10 cellular contexts compared by ENCODE assay signal in the genomic region with DNA sequence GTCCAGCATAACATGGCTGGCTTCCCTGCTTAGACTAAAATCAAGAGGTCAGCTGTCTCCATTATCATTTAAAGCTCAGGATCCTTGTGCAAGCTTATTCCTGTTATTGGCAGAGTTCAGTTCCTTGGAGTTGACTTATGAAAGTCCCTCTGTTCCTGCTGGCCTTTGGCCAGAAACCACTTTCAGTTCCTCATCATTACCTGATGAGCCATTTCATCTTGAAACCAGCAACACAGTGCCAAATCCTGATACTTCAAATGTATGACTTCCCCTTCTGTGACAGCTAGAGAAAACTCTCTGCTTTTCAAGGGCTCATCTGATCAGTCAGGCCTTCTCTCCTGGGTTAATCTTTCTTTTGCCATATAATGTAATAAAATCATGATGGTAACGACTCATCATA.
DNase-seq lines count a peak whose midpoint lies in the region; ATAC-seq and FAIRE-seq lines count a peak whose summit lies in the region.
"Had no signal": no experiment of that assay in that cellular context is flagged by ENCODE, and none has a peak within 500 bp of the region (broad histone marks: within the 10 kb centered on the region; RNA-seq: fewer than 3 reads in every experiment).

No MANE protein-coding gene starts in this region.

- DNase-seq in NCI-H1105 treated with DMSO at 0.1 percent for 48 hours (lab: John Stamatoyannopoulos, UW) (peak; percentile 6), NCI-H1105 (lab: John Stamatoyannopoulos, UW) (no peak), NCI-H69 (lab: John Stamatoyannopoulos, UW) (peak; percentile 22), superior temporal gyrus (ENCODE audit: extremely low spot score) (peak; percentile 32), urothelium cell line (ENCODE audit: low spot score) (no peak), cerebellar cortex (ENCODE audit: low spot score) (no peak)
- no peak for DNase-seq in activated CD4-positive, alpha-beta T cell treated with anti-CD3 and anti-CD28 coated beads, Interleukin-2, amount 50 U/mL, for 1 hour

- ATAC-seq in HG02970 (IDR thresholded peaks at IDR 0.05; ENCODE audit: low FRiP score, unreplicated experiment) = peak; percentile 81

- no peak for FAIRE-seq in urothelium cell line (lab: Jason Lieb, UNC)
- FAIRE-seq: A204.1, GM19239 had no signal

Comparison
In these comparisons a context has a peak if more than half of its experiments do, and no peak if none do; other contexts are left out.
1. DNase-seq: peak in NCI-H1105 treated with DMSO at 0.1 percent for 48 hours (single experiment), NCI-H69 (single experiment) and superior temporal gyrus (single experiment); none in NCI-H1105 (single experiment), urothelium cell line (single experiment), cerebellar cortex (single experiment) and activated CD4-positive, alpha-beta T cell treated with anti-CD3 and anti-CD28 coated beads, Interleukin-2, amount 50 U/mL, for 1 hour (single experiment).